Comparison of ENCODE assay signal across 19 cellular contexts in genomic region chr13:97353927-97354326, GRCh38.
DNase-seq lines count a peak whose midpoint lies in the region; ATAC-seq and TF ChIP-seq lines count a peak whose summit lies in the region.
"Had no signal": no experiment of that assay in that cellular context is flagged by ENCODE, and none has a peak within 500 bp of the region (broad histone marks: within the 10 kb centered on the region; RNA-seq: fewer than 3 reads in every experiment).

No MANE protein-coding gene starts in this region.

- no peaks in the 10 kb centered on the region for H3K9me3 Mint-ChIP-seq in CD8-positive, alpha-beta memory T cell
- H3K9me3 Mint-ChIP-seq in activated T-cell treated with anti-CD3 and anti-CD28 coated beads, Interleukin-2, amount 50 U/mL, for 24 hours = no peaks in the 10 kb centered on the region
- H3K9me3 Mint-ChIP-seq: stimulated activated naive CD8-positive, alpha-beta T cell treated with anti-CD3 and anti-CD28 coated beads, Interleukin-15, Interleukin-2, amounts not matched to agents 100 ng/mL and 50 ng/mL, for 24 hours had no signal

- H3K27me3 ChIP-seq in CD8-positive, alpha-beta memory T cell (ENCODE audit: insufficient read depth, low read length, poor library complexity, severe bottlenecking) = no peaks in the 10 kb centered on the region
- H3K27me3 ChIP-seq in esophagus muscularis mucosa (no peaks in the 10 kb centered on the region), upper lobe of left lung (no peaks in the 10 kb centered on the region)
- H3K27me3 ChIP-seq: heart left ventricle, SJCRH30, vagina had no signal

- POLR2A ChIA-PET in CD8-positive, alpha-beta memory T cell (lab: Charles Lee) = no interaction called here

- no peak for TF ChIP-seq EP300 in esophagus muscularis mucosa (IDR thresholded peaks at IDR 0.05)
- no peak for TF ChIP-seq EP300 in upper lobe of left lung (IDR thresholded peaks at IDR 0.05)

- ATAC-seq in T-helper 17 cell (no peak), upper lobe of left lung (ENCODE audit: low FRiP score in 2 of 2) (no peak)
- ATAC-seq: GM12878, heart left ventricle had no signal

- H3K4me3 ChIP-seq in CD8-positive, alpha-beta memory T cell (ENCODE audit: low read length) = no peak overlapping the region
- no peak overlapping the region for H3K4me3 ChIP-seq in esophagus muscularis mucosa
- H3K4me3 ChIP-seq in upper lobe of left lung = no peak overlapping the region
- H3K4me3 ChIP-seq: GM12878, heart left ventricle, SJCRH30, vagina had no signal

- H3K27ac Mint-ChIP-seq in CD8-positive, alpha-beta memory T cell = peak overlapping the region in 5 of 8 donors; percentile 6 to 66 (median 43)
- peak overlapping the region; percentile 59 for H3K27ac Mint-ChIP-seq in T-helper 17 cell
- H3K27ac Mint-ChIP-seq in activated T-cell treated with anti-CD3 and anti-CD28 coated beads, Interleukin-2, amount 50 U/mL, for 24 hours = no peak overlapping the region
- H3K27ac Mint-ChIP-seq: stimulated activated naive CD8-positive, alpha-beta T cell treated with anti-CD3 and anti-CD28 coated beads, Interleukin-15, Interleukin-2, amounts not matched to agents 100 ng/mL and 50 ng/mL, for 24 hours had no signal

- peaks cover 12% of the 10 kb centered on the region for H3K36me3 ChIP-seq in CD8-positive, alpha-beta memory T cell (ENCODE audit: insufficient read depth, low read length)
- H3K36me3 ChIP-seq in esophagus muscularis mucosa = peaks cover 11 to 49% (median 26%) of the 10 kb centered on the region in 4 donors
- peaks cover 0 to 66% (median 19%) of the 10 kb centered on the region in 4 donors for H3K36me3 ChIP-seq in upper lobe of left lung

- TF ChIP-seq CTCF in esophagus muscularis mucosa (IDR thresholded peaks at IDR 0.05) (no peak), upper lobe of left lung (IDR thresholded peaks at IDR 0.05) (no peak)

- intact Hi-C loops in esophagus muscularis mucosa (cut with DNase I) = no loop called here

- no peak for DNase-seq in CD8-positive, alpha-beta memory T cell
- DNase-seq in T-helper 17 cell (no peak), esophagus muscularis mucosa (ENCODE audit: extremely low spot score) (no peak), renal cortical epithelial cell (ENCODE audit: low read depth) (peak; percentile 51), DMS153 (lab: John Stamatoyannopoulos, UW) (no peak), upper lobe of left lung (no peak)
- DNase-seq in activated T-cell treated with anti-CD3 and anti-CD28 coated beads, Interleukin-2, amount 50 U/mL, for 24 hours = no peak
- DNase-seq in activated CD8-positive, alpha-beta memory T cell treated with anti-CD3 and anti-CD28 coated beads, Interleukin-2, amount 50 U/mL, for 48 hours = no peak
- DNase-seq: activated CD4-positive, alpha-beta T cell treated with anti-CD3 and anti-CD28 coated beads for 48 hours; heart left ventricle; KG1; NCI-H1092; NCI-H69; SJCRH30; T1000 had no signal

- no peaks in the 10 kb centered on the region for H3K27me3 Mint-ChIP-seq in CD8-positive, alpha-beta memory T cell
- no peaks in the 10 kb centered on the region for H3K27me3 Mint-ChIP-seq in T-helper 17 cell
- no peaks in the 10 kb centered on the region for H3K27me3 Mint-ChIP-seq in activated T-cell treated with anti-CD3 and anti-CD28 coated beads, Interleukin-2, amount 50 U/mL, for 24 hours
- H3K27me3 Mint-ChIP-seq: stimulated activated naive CD8-positive, alpha-beta T cell treated with anti-CD3 and anti-CD28 coated beads, Interleukin-15, Interleukin-2, amounts not matched to agents 100 ng/mL and 50 ng/mL, for 24 hours had no signal

- 100% methylated on average over 1 of the region's 1 CpG for WGBS in esophagus muscularis mucosa
- WGBS in upper lobe of left lung, 2 donors = 64 to 96% methylated on average over 1 of the region's 1 CpG

- H3K36me3 Mint-ChIP-seq in CD8-positive, alpha-beta memory T cell = peaks cover 0 to 76% (median 33%) of the 10 kb centered on the region in 3 donors
- H3K36me3 Mint-ChIP-seq in T-helper 17 cell (ENCODE audit: low read depth) = peaks cover 5% of the 10 kb centered on the region
- H3K36me3 Mint-ChIP-seq in activated T-cell treated with anti-CD3 and anti-CD28 coated beads, Interleukin-2, amount 50 U/mL, for 24 hours (ENCODE audit: low read depth) = peaks cover 54% of the 10 kb centered on the region

- H3K27ac ChIP-seq in CD8-positive, alpha-beta memory T cell (ENCODE audit: low read depth, low read length) = no peak overlapping the region
- peak overlapping the region in 3 of 4 donors; percentile 26 to 28 (median 28) for H3K27ac ChIP-seq in esophagus muscularis mucosa (replicated peaks in 1 of 4)
- no peak overlapping the region for H3K27ac ChIP-seq in upper lobe of left lung
- H3K27ac ChIP-seq: parathyroid adenoma, SJCRH30, vagina had no signal

- no peak overlapping the region for H3K4me3 Mint-ChIP-seq in CD8-positive, alpha-beta memory T cell
- H3K4me3 Mint-ChIP-seq in T-helper 17 cell = no peak overlapping the region
- H3K4me3 Mint-ChIP-seq in activated T-cell treated with anti-CD3 and anti-CD28 coated beads, Interleukin-2, amount 50 U/mL, for 24 hours = no peak overlapping the region
- H3K4me3 Mint-ChIP-seq: stimulated activated naive CD8-positive, alpha-beta T cell treated with anti-CD3 and anti-CD28 coated beads, Interleukin-15, Interleukin-2, amounts not matched to agents 100 ng/mL and 50 ng/mL, for 24 hours had no signal

- H3K4me1 Mint-ChIP-seq in CD8-positive, alpha-beta memory T cell = peaks cover 0 to 4% (median 0%) of the 10 kb centered on the region in 3 donors
- peaks cover 3% of the 10 kb centered on the region for H3K4me1 Mint-ChIP-seq in T-helper 17 cell
- H3K4me1 Mint-ChIP-seq in activated T-cell treated with anti-CD3 and anti-CD28 coated beads, Interleukin-2, amount 50 U/mL, for 24 hours (ENCODE audit: low read depth) = no peaks in the 10 kb centered on the region

- TF ChIP-seq POLR2A in esophagus muscularis mucosa (IDR thresholded peaks at IDR 0.05; ENCODE audit: low read depth) = no peak
- TF ChIP-seq POLR2A in upper lobe of left lung (IDR thresholded peaks at IDR 0.05) = no peak

- H3K4me1 ChIP-seq in CD8-positive, alpha-beta memory T cell (ENCODE audit: insufficient read depth, low read length) = no peaks in the 10 kb centered on the region
- H3K4me1 ChIP-seq in esophagus muscularis mucosa (peaks cover 19 to 52% (median 47%) of the 10 kb centered on the region in 4 donors), upper lobe of left lung (peaks cover 0 to 11% (median 0%) of the 10 kb centered on the region in 4 donors)
- H3K4me1 ChIP-seq: parathyroid adenoma, SJCRH30 had no signal

- CTCF ChIA-PET in CD8-positive, alpha-beta memory T cell (lab: Charles Lee) = interaction anchor here (9.4 kb wide), 1 partner anchor 244 kb away, joined by 181 read pairs; no protein-coding TSS in a partner anchor

- H3K9me3 ChIP-seq in CD8-positive, alpha-beta memory T cell (ENCODE audit: low read length) = no peaks in the 10 kb centered on the region
- H3K9me3 ChIP-seq in T-helper 17 cell (ENCODE audit: control insufficient read depth, low read length, poor library complexity, severe bottlenecking) = no peaks in the 10 kb centered on the region
- H3K9me3 ChIP-seq in esophagus muscularis mucosa = peaks cover 0 to 7% (median 5%) of the 10 kb centered on the region in 4 donors
- no peaks in the 10 kb centered on the region for H3K9me3 ChIP-seq in upper lobe of left lung
- H3K9me3 ChIP-seq: vagina had no signal

Comparison
In these comparisons a context has a peak if more than half of its experiments do, and no peak if none do; other contexts are left out.
1. H3K27ac ChIP-seq: peak in esophagus muscularis mucosa (3 of 4); none in CD8-positive, alpha-beta memory T cell (single experiment) and upper lobe of left lung (0 of 4).